In genomic region chr15:54840999-54841398, GRCh38 we compare ENCODE assay signal across 20 cellular contexts.
DNase-seq lines count a peak whose midpoint lies in the region; ATAC-seq, FAIRE-seq and TF ChIP-seq lines count a peak whose summit lies in the region.
"Had no signal": no experiment of that assay in that cellular context is flagged by ENCODE, and none has a peak within 500 bp of the region (broad histone marks: within the 10 kb centered on the region; RNA-seq: fewer than 3 reads in every experiment).

No MANE protein-coding gene starts in this region.

- 53% methylated on average over 2 of the region's 2 CpGs; no CpG with 5 or more reads in 1 of the 2 experiments for WGBS in H1 (ENCODE audit: extremely low coverage in 1 of 2, insufficient coverage in 1 of 2, insufficient read length in 1 of 2, insufficient replicate concordance in 2 of 2, low coverage in 1 of 2, low lambda C conversion rate in 2 of 2, missing lambda C conversion rate in 1 of 2), 2 experiments

- no peak overlapping the region for H3K9ac ChIP-seq in Loucy (ENCODE audit: low read depth, low read length, poor library complexity, severe bottlenecking)
- H3K9ac ChIP-seq in H1 (replicated peaks in 1 of 4; ENCODE audit: extremely low read depth in 1 of 4, low read depth in 3 of 4, low read length in 3 of 4), result no peak overlapping the region
- H3K9ac ChIP-seq: GM23248, KMS-11 had no signal

- H3K27me3 ChIP-seq in Loucy (ENCODE audit: insufficient read depth, low read length, poor library complexity, severe bottlenecking) (no peaks in the 10 kb centered on the region), H1 (replicated peaks in 1 of 4; ENCODE audit: control insufficient read depth in 3 of 4, extremely low read depth in 1 of 4, insufficient read depth in 3 of 4, low read length in 3 of 4) (no peaks in the 10 kb centered on the region)
- H3K27me3 ChIP-seq: right atrium auricular region, spleen had no signal

- no peak overlapping the region for H4K5ac ChIP-seq in H1 (ENCODE audit: insufficient read length, low read depth, low read length)

- no peak overlapping the region for H2BK15ac ChIP-seq in H1 (ENCODE audit: low read length)

- no peak overlapping the region for H3K23ac ChIP-seq in H1 (ENCODE audit: insufficient read length)

- DNase-seq in H1 (ENCODE audit: low read depth in 1 of 2, low spot score in 2 of 2) (peak; percentile 34 to 46), progenitor cell of endocrine pancreas (ENCODE audit: low spot score, unreplicated experiment) (no peak), 8988T (no peak)
- DNase-seq: activated gamma-delta T cell; CD4-positive, CD25-positive, alpha-beta regulatory T cell; GM23248; left colon; NCI-H187 treated with DMSO at 0.1 percent for 48 hours; NCI-H69; spleen; stimulated activated CD4-positive, alpha-beta T cell treated with anti-CD3 and anti-CD28 coated beads, Interleukin-2, amount 100 ng/mL, for 48 hours; stimulated activated naive B cell treated with anti-CD40 and anti-IgM and Interleukin-4, amounts not matched to agents 10 μg/mL and 1 μg/mL and 100 μg/mL, for 72 hours had no signal

- TF ChIP-seq RAD21 in H1 (IDR thresholded peaks at IDR 0.05 in 1 of 2, conservative IDR thresholded peaks at IDR 0.05 in 1 of 2; ENCODE audit: low read depth in 2 of 2, low read length in 2 of 2), result peak in 1 of 2 experiments; percentile 27; a peak in 1 of 4 replicates

- no peak overlapping the region for H2BK12ac ChIP-seq in H1 (ENCODE audit: low read depth, low read length)

- no peak overlapping the region for H2BK20ac ChIP-seq in H1 (ENCODE audit: low read length)

- no peak overlapping the region for H4K8ac ChIP-seq in H1 (ENCODE audit: extremely low read depth, insufficient read depth, low read length)

- FAIRE-seq in H1 (lab: Jason Lieb, UNC), result no peak
- FAIRE-seq: TTC549 had no signal

- no peaks in the 10 kb centered on the region for H3K23me2 ChIP-seq in H1 (ENCODE audit: low read depth, low read length)

- H3K79me2 ChIP-seq in Loucy (ENCODE audit: insufficient read depth, low read length), result no peaks in the 10 kb centered on the region
- H3K79me2 ChIP-seq in H1 (ENCODE audit: control insufficient read depth in 1 of 2, insufficient read depth in 2 of 2, low read length in 2 of 2), result no peaks in the 10 kb centered on the region

- ATAC-seq in HG02885 (IDR thresholded peaks at IDR 0.05; ENCODE audit: poor library complexity, unreplicated experiment) (no peak), GM19324 (IDR thresholded peaks at IDR 0.05; ENCODE audit: low FRiP score, unreplicated experiment) (no peak)
- ATAC-seq: left colon; Right ventricle myocardium inferior; stimulated activated naive B cell treated with anti-CD40 and anti-IgM and Interleukin-4, amounts not matched to agents 10 μg/mL and 1 μg/mL and 100 μg/mL, for 72 hours had no signal

- no peak overlapping the region for H3K18ac ChIP-seq in H1 (ENCODE audit: extremely low read depth, low read length)

- H3K56ac ChIP-seq in H1 (replicated peaks; ENCODE audit: insufficient read length, low read depth, low read length), result no peak overlapping the region

- H3K4me2 ChIP-seq in Loucy (ENCODE audit: low read depth, low read length, poor library complexity, severe bottlenecking) (no peak overlapping the region), H1 (ENCODE audit: insufficient read depth in 1 of 2, low read depth in 2 of 2, low read length in 2 of 2) (no peak overlapping the region)
- H3K4me2 ChIP-seq: KMS-11 had no signal

- H3K36me3 Mint-ChIP-seq in progenitor cell of endocrine pancreas (ENCODE audit: insufficient read depth), result no peaks in the 10 kb centered on the region
- H3K36me3 Mint-ChIP-seq: CD4-positive, CD25-positive, alpha-beta regulatory T cell; stimulated activated naive B cell treated with anti-CD40 and anti-IgM and Interleukin-4, amounts not matched to agents 10 μg/mL and 1 μg/mL and 100 μg/mL, for 72 hours had no signal

- TF ChIP-seq POLR2A in H1 (IDR thresholded peaks at IDR 0.05; ENCODE audit: control extremely low read depth in 1 of 2, low read depth in 2 of 2, low read length in 2 of 2), result no peak

- no peaks in the 10 kb centered on the region for H3K9me2 ChIP-seq in Loucy (replicated peaks; ENCODE audit: low read depth, low read length)

- H3K4me1 ChIP-seq in Loucy (ENCODE audit: insufficient read depth, low read length, poor library complexity, severe bottlenecking), result no peaks in the 10 kb centered on the region
- no peaks in the 10 kb centered on the region for H3K4me1 ChIP-seq in H1 (replicated peaks in 1 of 4; ENCODE audit: control insufficient read depth in 3 of 4, insufficient read depth in 4 of 4, low read length in 3 of 4)
- H3K4me1 ChIP-seq: right atrium auricular region, spleen had no signal

- no peaks in the 10 kb centered on the region for H3K27me3 Mint-ChIP-seq in progenitor cell of endocrine pancreas
- H3K27me3 Mint-ChIP-seq: stimulated activated naive B cell treated with anti-CD40 and anti-IgM and Interleukin-4, amounts not matched to agents 10 μg/mL and 1 μg/mL and 100 μg/mL, for 72 hours had no signal

- TF ChIP-seq CTCF in GM12872 (IDR thresholded peaks at IDR 0.05; ENCODE audit: insufficient read depth, low read depth, low read length), result 0 out of 3 replicates have a peak, but pooled peaks have one; percentile 13
- TF ChIP-seq CTCF in Loucy (conservative IDR thresholded peaks at IDR 0.05; ENCODE audit: low read length), result peak; percentile 42
- peak; percentile 10 to 36 (median 26) for TF ChIP-seq CTCF in H1 (IDR thresholded peaks at IDR 0.05; ENCODE audit: control extremely low read depth in 1 of 3, insufficient read depth in 1 of 3, low read depth in 1 of 3, low read length in 3 of 3)
- TF ChIP-seq CTCF in progenitor cell of endocrine pancreas (IDR thresholded peaks at IDR 0.05; ENCODE audit: unreplicated experiment), result peak; percentile 48

- H2AFZ ChIP-seq in Loucy (ENCODE audit: low read length) (no peak overlapping the region), H1 (ENCODE audit: low read length) (no peak overlapping the region)
- H2AFZ ChIP-seq: GM23248 had no signal

- H3K27ac ChIP-seq in H1 (ENCODE audit: low read depth, low read length), result no peak overlapping the region
- H3K27ac ChIP-seq: GM23248, KMS-11, right atrium auricular region had no signal

- no peaks in the 10 kb centered on the region for H4K20me1 ChIP-seq in Loucy (ENCODE audit: insufficient read depth, low read length, poor library complexity, severe bottlenecking)
- H4K20me1 ChIP-seq in H1 (replicated peaks in 1 of 2; ENCODE audit: control insufficient read depth in 1 of 2, insufficient read depth in 2 of 2, low read length in 2 of 2), result no peaks in the 10 kb centered on the region

- no peak overlapping the region for H3K27ac Mint-ChIP-seq in progenitor cell of endocrine pancreas
- H3K27ac Mint-ChIP-seq: CD4-positive, CD25-positive, alpha-beta regulatory T cell; stimulated activated naive B cell treated with anti-CD40 and anti-IgM and Interleukin-4, amounts not matched to agents 10 μg/mL and 1 μg/mL and 100 μg/mL, for 72 hours had no signal

- no peaks in the 10 kb centered on the region for H3K9me3 Mint-ChIP-seq in progenitor cell of endocrine pancreas (ENCODE audit: low read depth)
- H3K9me3 Mint-ChIP-seq: CD4-positive, CD25-positive, alpha-beta regulatory T cell; stimulated activated naive B cell treated with anti-CD40 and anti-IgM and Interleukin-4, amounts not matched to agents 10 μg/mL and 1 μg/mL and 100 μg/mL, for 72 hours had no signal

- no peak overlapping the region for H2AK5ac ChIP-seq in H1 (ENCODE audit: low read depth, low read length)

- H3K36me3 ChIP-seq in Loucy (ENCODE audit: insufficient read depth, low read length), result no peaks in the 10 kb centered on the region
- H3K36me3 ChIP-seq in H1 (ENCODE audit: control insufficient read depth in 2 of 4, insufficient read depth in 4 of 4, low read length in 3 of 4), result no peaks in the 10 kb centered on the region
- H3K36me3 ChIP-seq: right atrium auricular region, spleen had no signal

- H2BK5ac ChIP-seq in H1 (ENCODE audit: low read depth, low read length), result no peak overlapping the region

- no peaks in the 10 kb centered on the region for H3K9me3 ChIP-seq in Loucy (ENCODE audit: insufficient read depth, low read depth, low read length)
- H3K9me3 ChIP-seq in H1 (ENCODE audit: insufficient read depth in 2 of 2, low read depth in 1 of 2, low read length in 1 of 2), result peaks cover 4 to 41% of the 10 kb centered on the region in 2 experiments; a peak in 2 of 4 replicates
- H3K9me3 ChIP-seq: right atrium auricular region, spleen had no signal

- H3K79me1 ChIP-seq in H1 (ENCODE audit: low read depth, low read length), result no peaks in the 10 kb centered on the region

- H3K14ac ChIP-seq in H1 (ENCODE audit: insufficient read length), result no peak overlapping the region

- no peak overlapping the region for H3K4me3 Mint-ChIP-seq in progenitor cell of endocrine pancreas (ENCODE audit: low read depth)
- H3K4me3 Mint-ChIP-seq: CD4-positive, CD25-positive, alpha-beta regulatory T cell; stimulated activated naive B cell treated with anti-CD40 and anti-IgM and Interleukin-4, amounts not matched to agents 10 μg/mL and 1 μg/mL and 100 μg/mL, for 72 hours had no signal

- no peak overlapping the region for H3K4ac ChIP-seq in H1 (replicated peaks; ENCODE audit: insufficient read length, low read depth, low read length)

- CTCF ChIA-PET in H1 (lab: Charles Lee; ENCODE audit: partially characterized antibody), result interaction anchor here (0.6 to 1.8 kb wide), 8 partner anchors 9 to 1052 kb away, joined by 3 to 9 read pairs (median 3); no protein-coding TSS in a partner anchor

- H3K4me1 Mint-ChIP-seq in progenitor cell of endocrine pancreas (ENCODE audit: low read depth), result peaks cover 2% of the 10 kb centered on the region
- H3K4me1 Mint-ChIP-seq: CD4-positive, CD25-positive, alpha-beta regulatory T cell; stimulated activated naive B cell treated with anti-CD40 and anti-IgM and Interleukin-4, amounts not matched to agents 10 μg/mL and 1 μg/mL and 100 μg/mL, for 72 hours had no signal

- H3K4me3 ChIP-seq in Loucy (ENCODE audit: low read length, poor library complexity, severe bottlenecking) (no peak overlapping the region), H1 (ENCODE audit: extremely low read depth in 1 of 4, insufficient read depth in 2 of 4, low read depth in 3 of 4, low read length in 4 of 4) (no peak overlapping the region)
- H3K4me3 ChIP-seq: GM23248, right atrium auricular region, spleen had no signal

- TF ChIP-seq EP300 in H1 (IDR thresholded peaks at IDR 0.05; ENCODE audit: borderline replicate concordance in 1 of 2, low read depth in 2 of 2, low read length in 2 of 2), result no peak

- H4K91ac ChIP-seq in H1 (replicated peaks; ENCODE audit: insufficient read length, low read length), result no peak overlapping the region

- H2BK120ac ChIP-seq in H1 (replicated peaks; ENCODE audit: low read depth, low read length), result no peak overlapping the region

- POLR2A ChIA-PET in H1 (lab: Charles Lee; ENCODE audit: partially characterized antibody), result no interaction called here

- H3F3A ChIP-seq in Loucy (ENCODE audit: low read depth), result no peaks in the 10 kb centered on the region

TF ChIP-seq in H1, 55 proteins besides CTCF, POLR2A, EP300 and RAD21 (continues in another document):
- TF ChIP-seq NANOG (IDR thresholded peaks at IDR 0.05; ENCODE audit: insufficient read depth, low read depth, low read length, poor library complexity, severe bottlenecking), result no peak
- TF ChIP-seq ZNF274 (IDR thresholded peaks at IDR 0.05; ENCODE audit: borderline replicate concordance, extremely low read depth, low read length), result no peak

Comparison
In these comparisons a context has a peak if more than half of its experiments do, and no peak if none do; other contexts are left out.
1. DNase-seq: peak in H1 (2 of 2); none in progenitor cell of endocrine pancreas (single experiment) and 8988T (single experiment).
2. Peak in every context shown above with its lines, with median percentiles within 50 percentile points of each other: CTCF ChIP-seq.